Comparison of ENCODE assay signal across 1 cellular context in genomic region chr6:70375882-70376281, GRCh38.
TF ChIP-seq lines count a peak whose summit lies in the region.

No MANE protein-coding gene starts in this region.

TF ChIP-seq in WTC11, 78 proteins besides CTCF, POLR2A, EP300 and RAD21 (continued from another document):
- no peak for TF ChIP-seq JUN (CRISPR knock-in tag; IDR thresholded peaks at IDR 0.05)
- TF ChIP-seq ZNF232 (CRISPR knock-in tag; IDR thresholded peaks at IDR 0.05): no peak
- TF ChIP-seq, protein P1, sequence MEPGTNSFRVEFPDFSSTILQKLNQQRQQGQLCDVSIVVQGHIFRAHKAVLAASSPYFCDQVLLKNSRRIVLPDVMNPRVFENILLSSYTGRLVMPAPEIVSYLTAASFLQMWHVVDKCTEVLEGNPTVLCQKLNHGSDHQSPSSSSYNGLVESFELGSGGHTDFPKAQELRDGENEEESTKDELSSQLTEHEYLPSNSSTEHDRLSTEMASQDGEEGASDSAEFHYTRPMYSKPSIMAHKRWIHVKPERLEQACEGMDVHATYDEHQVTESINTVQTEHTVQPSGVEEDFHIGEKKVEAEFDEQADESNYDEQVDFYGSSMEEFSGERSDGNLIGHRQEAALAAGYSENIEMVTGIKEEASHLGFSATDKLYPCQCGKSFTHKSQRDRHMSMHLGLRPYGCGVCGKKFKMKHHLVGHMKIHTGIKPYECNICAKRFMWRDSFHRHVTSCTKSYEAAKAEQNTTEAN (CRISPR knock-in tag; IDR thresholded peaks at IDR 0.05): no peak
- TF ChIP-seq AFF4 (CRISPR knock-in tag; IDR thresholded peaks at IDR 0.05; ENCODE audit: borderline replicate concordance): no peak
- no peak for TF ChIP-seq ARID4B (CRISPR knock-in tag; IDR thresholded peaks at IDR 0.05; ENCODE audit: borderline replicate concordance)
- no peak for TF ChIP-seq MXD4 (CRISPR knock-in tag; IDR thresholded peaks at IDR 0.05; ENCODE audit: borderline replicate concordance)
- TF ChIP-seq, protein P2, sequence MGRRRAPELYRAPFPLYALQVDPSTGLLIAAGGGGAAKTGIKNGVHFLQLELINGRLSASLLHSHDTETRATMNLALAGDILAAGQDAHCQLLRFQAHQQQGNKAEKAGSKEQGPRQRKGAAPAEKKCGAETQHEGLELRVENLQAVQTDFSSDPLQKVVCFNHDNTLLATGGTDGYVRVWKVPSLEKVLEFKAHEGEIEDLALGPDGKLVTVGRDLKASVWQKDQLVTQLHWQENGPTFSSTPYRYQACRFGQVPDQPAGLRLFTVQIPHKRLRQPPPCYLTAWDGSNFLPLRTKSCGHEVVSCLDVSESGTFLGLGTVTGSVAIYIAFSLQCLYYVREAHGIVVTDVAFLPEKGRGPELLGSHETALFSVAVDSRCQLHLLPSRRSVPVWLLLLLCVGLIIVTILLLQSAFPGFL (CRISPR knock-in tag; IDR thresholded peaks at IDR 0.05; ENCODE audit: borderline replicate concordance): no peak
TF ChIP-seq in WTC11: peak in this region for 0.
